Comparison of ENCODE assay signal across 15 cellular contexts in the genomic region with DNA sequence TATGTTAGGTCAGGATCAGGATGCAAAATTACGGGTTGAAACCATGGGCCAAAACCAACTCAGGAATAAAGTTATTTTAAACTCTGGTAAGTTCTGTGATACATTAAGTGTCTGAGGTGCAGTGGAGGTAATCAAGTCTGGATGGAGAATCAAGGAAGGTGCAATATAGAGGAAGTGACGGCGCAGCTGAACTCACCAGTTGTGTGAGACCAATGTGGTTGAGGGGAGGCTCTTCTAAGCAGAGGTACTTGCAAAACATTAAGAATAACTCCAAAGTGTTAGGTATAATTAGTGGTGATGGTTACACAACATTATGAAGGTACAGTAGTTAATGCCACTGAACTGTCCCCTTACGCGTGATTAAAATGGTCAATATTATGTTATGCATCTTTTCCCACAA. TPM values are rescaled to one million over a fixed set of nuclear protein-coding genes. Genes with fewer than 3 reads are reported as not detected.
A peak's percentile ranks its signal among the peaks of the same experiment; 100 is the strongest.
DNase-seq lines count a peak whose midpoint lies in the region; ATAC-seq and TF ChIP-seq lines count a peak whose summit lies in the region.
"Had no signal": no experiment of that assay in that cellular context is flagged by ENCODE, and none has a peak within 500 bp of the region (broad histone marks: within the 10 kb centered on the region; RNA-seq: fewer than 3 reads in every experiment).

No MANE protein-coding gene starts in this region.

- H3K9me3 ChIP-seq in heart left ventricle = no peaks in the 10 kb centered on the region
- no peaks in the 10 kb centered on the region for H3K9me3 ChIP-seq in RWPE2 (ENCODE audit: severe bottlenecking)
- H3K9me3 ChIP-seq in left lung = no peaks in the 10 kb centered on the region
- H3K9me3 ChIP-seq in subcutaneous abdominal adipose tissue (ENCODE audit: control insufficient read depth in 5 of 5, low read length in 5 of 5) = no peaks in the 10 kb centered on the region
- H3K9me3 ChIP-seq in ovary = no peaks in the 10 kb centered on the region
- H3K9me3 ChIP-seq: HAP-1 had no signal

- no peak for TF ChIP-seq EP300 in ovary (IDR thresholded peaks at IDR 0.05)

- DNase-seq in heart left ventricle = no peak
- DNase-seq in Right ventricle myocardium inferior (ENCODE audit: missing footprints) = no peak
- DNase-seq in RWPE2 (ENCODE audit: low spot score) = no peak
- DNase-seq in left lung = no peak
- no peak for DNase-seq in ovary
- DNase-seq in substantia nigra (lab: John Stamatoyannopoulos, UW) = no peak
- DNase-seq: DMS79 treated with DMSO at 0.1 percent for 48 hours, Kasumi-1, NCI-H2029, NCI-H526 treated with DMSO at 0.1 percent for 48 hours, nucleus accumbens had no signal

- H3K27ac ChIP-seq in heart left ventricle = peak overlapping the region; percentile 46 to 92 (median 82)
- peak overlapping the region; percentile 84 for H3K27ac ChIP-seq in RWPE2 (ENCODE audit: poor library complexity, severe bottlenecking)
- H3K27ac ChIP-seq in left lung = peak overlapping the region; percentile 71 to 89
- peak overlapping the region; percentile 91 for H3K27ac ChIP-seq in subcutaneous abdominal adipose tissue (ENCODE audit: low read depth, low read length)
- H3K27ac ChIP-seq in ovary = no peak overlapping the region
- no peak overlapping the region for H3K27ac ChIP-seq in substantia nigra (ENCODE audit: low read depth, low read length, poor library complexity, severe bottlenecking)

- WGBS in heart left ventricle, 4 donors = 73 to 87% (median 84%) methylated on average over 5 of the region's 5 CpGs
- 85 to 94% (median 89%) methylated on average over 5 of the region's 5 CpGs for WGBS in ovary, 3 donors

- H3K9ac ChIP-seq in subcutaneous abdominal adipose tissue (ENCODE audit: low read length in 5 of 5) = peak overlapping the region in 1 of 5 donors; percentile 17

- ATAC-seq in heart left ventricle (no peak), Right ventricle myocardium inferior (no peak), RWPE2 (ENCODE audit: low read depth) (no peak), left lung (no peak), HG02763 (IDR thresholded peaks at IDR 0.05; ENCODE audit: unreplicated experiment) (no peak)
- ATAC-seq: activated naive CD4-positive, alpha-beta T cell treated with anti-CD3 and anti-CD28 coated beads, Interleukin-2, amount 50 U/mL, for 72 hours had no signal

- H3K27me3 ChIP-seq in heart left ventricle = no peaks in the 10 kb centered on the region
- H3K27me3 ChIP-seq in RWPE2 (ENCODE audit: insufficient read depth, poor library complexity, severe bottlenecking) = no peaks in the 10 kb centered on the region
- H3K27me3 ChIP-seq in left lung = no peaks in the 10 kb centered on the region
- H3K27me3 ChIP-seq in subcutaneous abdominal adipose tissue (ENCODE audit: control insufficient read depth in 5 of 5, insufficient read depth in 4 of 5, low read length in 5 of 5) = peaks cover 0 to 5% (median 0%) of the 10 kb centered on the region in 5 donors
- H3K27me3 ChIP-seq in ovary = no peaks in the 10 kb centered on the region

- H3K4me3 ChIP-seq in heart left ventricle (no peak overlapping the region), RWPE2 (ENCODE audit: severe bottlenecking) (no peak overlapping the region), left lung (no peak overlapping the region), subcutaneous abdominal adipose tissue (ENCODE audit: low read depth in 1 of 5, low read length in 5 of 5) (no peak overlapping the region), ovary (no peak overlapping the region)
- H3K4me3 ChIP-seq: HAP-1 had no signal

- TF ChIP-seq CTCF in heart left ventricle (IDR thresholded peaks at IDR 0.05) (no peak), RWPE2 (IDR thresholded peaks at IDR 0.05; ENCODE audit: poor library complexity, severe bottlenecking) (no peak), left lung (IDR thresholded peaks at IDR 0.05) (no peak), ovary (IDR thresholded peaks at IDR 0.05) (no peak)

- TF ChIP-seq POLR2A in heart left ventricle (IDR thresholded peaks at IDR 0.05) (no peak), ovary (IDR thresholded peaks at IDR 0.05) (no peak)

- H3K36me3 ChIP-seq in heart left ventricle (no peaks in the 10 kb centered on the region), RWPE2 (ENCODE audit: low read depth) (no peaks in the 10 kb centered on the region), left lung (no peaks in the 10 kb centered on the region), subcutaneous abdominal adipose tissue (ENCODE audit: control insufficient read depth in 5 of 5, insufficient read depth in 5 of 5, low read length in 5 of 5) (no peaks in the 10 kb centered on the region), ovary (no peaks in the 10 kb centered on the region)
- H3K36me3 ChIP-seq: HAP-1 had no signal

- intact Hi-C loops in heart left ventricle (cut with DNase I) = loop anchor here in 1 of 10 donors (2.0 to 5.0 kb wide), 2 partner anchors 20 to 34 kb away; partner anchors contain the start of gene GAB3
- intact Hi-C loops in Right ventricle myocardium inferior (cut with DNase I) = no loop called here
- intact Hi-C loops in left lung (cut with DNase I) = no loop called here
- intact Hi-C loops in ovary (cut with DNase I) = no loop called here

- H3K4me1 ChIP-seq in heart left ventricle (peaks cover 5 to 100% (median 93%) of the 10 kb centered on the region in 12 donors), RWPE2 (ENCODE audit: insufficient read depth, poor library complexity, severe bottlenecking) (peaks cover 81% of the 10 kb centered on the region), left lung (peaks cover 51 to 97% of the 10 kb centered on the region in 2 donors), subcutaneous abdominal adipose tissue (ENCODE audit: control insufficient read depth in 5 of 5, insufficient read depth in 5 of 5, low read length in 5 of 5) (peaks cover 37 to 98% (median 91%) of the 10 kb centered on the region in 5 donors), ovary (ENCODE audit: insufficient read depth) (peaks cover 4% of the 10 kb centered on the region)

RNA-seq across cellular contexts. Expression of gene GAB3, which starts 19.7 kb away (rescaled TPM):
- 10 to 100 TPM; 11.5 to 29.0 (median 18.6) TPM for total RNA-seq in heart left ventricle
- 10 to 100 TPM in 1 of 2 donors, 1 to 10 TPM in 1; 7.2 to 12.3 TPM for polyA plus RNA-seq in heart left ventricle
- 12.1 TPM for total RNA-seq in Right ventricle myocardium inferior
- total RNA-seq in left lung = 10 to 100 TPM in 1 of 2 donors, 1 to 10 TPM in 1; 6.6 to 15.0 TPM
- total RNA-seq in ovary = 1 to 10 TPM in 5 of 7 donors, under 1 TPM in 2; 0.68 to 2.7 (median 1.1) TPM
- polyA plus RNA-seq in ovary = 1 to 10 TPM in 1 of 2 donors, under 1 TPM in 1; 0.96 to 4.0 TPM

RNA-seq across cellular contexts. Expression of gene DKC1, which starts 31.5 kb away (rescaled TPM):
- total RNA-seq in heart left ventricle (10 to 100 TPM; 12.9 to 31.0 (median 23.6) TPM), Right ventricle myocardium inferior (19.7 TPM), left lung (10 to 100 TPM; 22.3 to 42.5 TPM), ovary (10 to 100 TPM; 17.0 to 51.8 (median 34.4) TPM)
- polyA plus RNA-seq in heart left ventricle (10 to 100 TPM; 13.7 to 31.9 TPM), ovary (10 to 100 TPM; 25.9 to 60.6 TPM)

Comparison
In these comparisons a context has a peak if more than half of its experiments do, and no peak if none do; other contexts are left out.
1. H3K27ac ChIP-seq: peak in heart left ventricle (12 of 12), RWPE2 (single experiment), left lung (2 of 2) and subcutaneous abdominal adipose tissue (single experiment); none in ovary (0 of 2) and substantia nigra (single experiment).